In genomic region chr17:64007089-64007837, GRCh38 we compare ENCODE assay signal across 1 cellular context.
TF ChIP-seq lines count a peak whose summit lies in the region.

No MANE protein-coding gene starts in this region.

TF ChIP-seq in liver, 16 proteins besides CTCF, POLR2A, EP300 and RAD21:
- peak; percentile 2 for TF ChIP-seq NR2F2 (IDR thresholded peaks at IDR 0.05)
